ENCODE assay signal across 1 cellular context in the genomic region with DNA sequence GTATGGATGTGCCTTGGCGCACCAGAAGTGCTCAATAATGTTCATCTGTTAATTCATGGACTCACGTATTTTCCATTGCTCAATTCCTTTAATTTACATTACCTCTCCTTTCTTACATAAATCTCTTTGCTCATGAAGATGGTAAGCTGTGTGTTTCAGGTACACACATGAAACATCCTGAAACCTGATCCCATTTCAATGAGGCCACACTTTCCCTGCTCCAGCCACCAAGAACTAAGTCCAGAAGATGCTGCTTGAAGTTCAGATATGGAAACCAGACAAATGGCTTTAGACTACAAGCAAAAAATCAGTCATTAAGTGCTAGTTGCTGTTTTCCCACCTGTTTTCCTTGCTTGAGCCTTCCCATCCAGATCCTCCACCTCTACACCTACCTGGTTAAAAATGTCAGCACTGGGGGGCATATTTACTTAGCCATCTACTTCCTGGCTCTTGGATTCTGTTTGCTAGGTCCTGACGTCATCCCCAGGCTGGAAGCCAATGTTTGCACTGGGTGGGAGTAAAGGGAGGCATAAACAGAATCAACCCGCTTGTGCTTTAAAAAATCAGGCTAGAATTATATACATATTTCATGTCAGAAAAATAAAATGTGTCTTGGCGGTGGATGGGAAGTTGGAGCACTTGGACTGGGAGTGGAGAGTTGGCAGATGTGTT.
TF ChIP-seq lines count a peak whose summit lies in the region.

No MANE protein-coding gene starts in this region.

TF ChIP-seq in GM23338, 12 proteins besides CTCF, POLR2A, EP300 and RAD21 (continued from another document):
- TF ChIP-seq, protein P1, sequence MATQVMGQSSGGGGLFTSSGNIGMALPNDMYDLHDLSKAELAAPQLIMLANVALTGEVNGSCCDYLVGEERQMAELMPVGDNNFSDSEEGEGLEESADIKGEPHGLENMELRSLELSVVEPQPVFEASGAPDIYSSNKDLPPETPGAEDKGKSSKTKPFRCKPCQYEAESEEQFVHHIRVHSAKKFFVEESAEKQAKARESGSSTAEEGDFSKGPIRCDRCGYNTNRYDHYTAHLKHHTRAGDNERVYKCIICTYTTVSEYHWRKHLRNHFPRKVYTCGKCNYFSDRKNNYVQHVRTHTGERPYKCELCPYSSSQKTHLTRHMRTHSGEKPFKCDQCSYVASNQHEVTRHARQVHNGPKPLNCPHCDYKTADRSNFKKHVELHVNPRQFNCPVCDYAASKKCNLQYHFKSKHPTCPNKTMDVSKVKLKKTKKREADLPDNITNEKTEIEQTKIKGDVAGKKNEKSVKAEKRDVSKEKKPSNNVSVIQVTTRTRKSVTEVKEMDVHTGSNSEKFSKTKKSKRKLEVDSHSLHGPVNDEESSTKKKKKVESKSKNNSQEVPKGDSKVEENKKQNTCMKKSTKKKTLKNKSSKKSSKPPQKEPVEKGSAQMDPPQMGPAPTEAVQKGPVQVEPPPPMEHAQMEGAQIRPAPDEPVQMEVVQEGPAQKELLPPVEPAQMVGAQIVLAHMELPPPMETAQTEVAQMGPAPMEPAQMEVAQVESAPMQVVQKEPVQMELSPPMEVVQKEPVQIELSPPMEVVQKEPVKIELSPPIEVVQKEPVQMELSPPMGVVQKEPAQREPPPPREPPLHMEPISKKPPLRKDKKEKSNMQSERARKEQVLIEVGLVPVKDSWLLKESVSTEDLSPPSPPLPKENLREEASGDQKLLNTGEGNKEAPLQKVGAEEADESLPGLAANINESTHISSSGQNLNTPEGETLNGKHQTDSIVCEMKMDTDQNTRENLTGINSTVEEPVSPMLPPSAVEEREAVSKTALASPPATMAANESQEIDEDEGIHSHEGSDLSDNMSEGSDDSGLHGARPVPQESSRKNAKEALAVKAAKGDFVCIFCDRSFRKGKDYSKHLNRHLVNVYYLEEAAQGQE (IDR thresholded peaks at IDR 0.05; ENCODE audit: unreplicated experiment): no peak
- no peak for TF ChIP-seq ZNF114 (CRISPR knock-in tag; IDR thresholded peaks at IDR 0.05)
- TF ChIP-seq, protein P2, sequence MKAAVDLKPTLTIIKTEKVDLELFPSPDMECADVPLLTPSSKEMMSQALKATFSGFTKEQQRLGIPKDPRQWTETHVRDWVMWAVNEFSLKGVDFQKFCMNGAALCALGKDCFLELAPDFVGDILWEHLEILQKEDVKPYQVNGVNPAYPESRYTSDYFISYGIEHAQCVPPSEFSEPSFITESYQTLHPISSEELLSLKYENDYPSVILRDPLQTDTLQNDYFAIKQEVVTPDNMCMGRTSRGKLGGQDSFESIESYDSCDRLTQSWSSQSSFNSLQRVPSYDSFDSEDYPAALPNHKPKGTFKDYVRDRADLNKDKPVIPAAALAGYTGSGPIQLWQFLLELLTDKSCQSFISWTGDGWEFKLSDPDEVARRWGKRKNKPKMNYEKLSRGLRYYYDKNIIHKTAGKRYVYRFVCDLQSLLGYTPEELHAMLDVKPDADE (IDR thresholded peaks at IDR 0.05): no peak
- TF ChIP-seq POLR2AphosphoS5 (IDR thresholded peaks at IDR 0.05; ENCODE audit: low read depth): no peak
- no peak for TF ChIP-seq NANOG (IDR thresholded peaks at IDR 0.05; ENCODE audit: borderline replicate concordance)
- no peak for TF ChIP-seq EZH2phosphoT487 (IDR thresholded peaks at IDR 0.05; ENCODE audit: unreplicated experiment)
- TF ChIP-seq JUNB (IDR thresholded peaks at IDR 0.05; ENCODE audit: unreplicated experiment): no peak
- no peak for TF ChIP-seq EZH2 (IDR thresholded peaks at IDR 0.05; ENCODE audit: low read depth, unreplicated experiment)
- TF ChIP-seq STAT1 (IDR thresholded peaks at IDR 0.05; ENCODE audit: unreplicated experiment): no peak
- TF ChIP-seq ZNF331 (CRISPR knock-in tag; IDR thresholded peaks at IDR 0.05; ENCODE audit: low read depth): no peak
- no peak for TF ChIP-seq CREB1 (CRISPR knock-in tag; IDR thresholded peaks at IDR 0.05; ENCODE audit: low read depth)
